ENCODE assay signal across 1 cellular context in the genomic region with DNA sequence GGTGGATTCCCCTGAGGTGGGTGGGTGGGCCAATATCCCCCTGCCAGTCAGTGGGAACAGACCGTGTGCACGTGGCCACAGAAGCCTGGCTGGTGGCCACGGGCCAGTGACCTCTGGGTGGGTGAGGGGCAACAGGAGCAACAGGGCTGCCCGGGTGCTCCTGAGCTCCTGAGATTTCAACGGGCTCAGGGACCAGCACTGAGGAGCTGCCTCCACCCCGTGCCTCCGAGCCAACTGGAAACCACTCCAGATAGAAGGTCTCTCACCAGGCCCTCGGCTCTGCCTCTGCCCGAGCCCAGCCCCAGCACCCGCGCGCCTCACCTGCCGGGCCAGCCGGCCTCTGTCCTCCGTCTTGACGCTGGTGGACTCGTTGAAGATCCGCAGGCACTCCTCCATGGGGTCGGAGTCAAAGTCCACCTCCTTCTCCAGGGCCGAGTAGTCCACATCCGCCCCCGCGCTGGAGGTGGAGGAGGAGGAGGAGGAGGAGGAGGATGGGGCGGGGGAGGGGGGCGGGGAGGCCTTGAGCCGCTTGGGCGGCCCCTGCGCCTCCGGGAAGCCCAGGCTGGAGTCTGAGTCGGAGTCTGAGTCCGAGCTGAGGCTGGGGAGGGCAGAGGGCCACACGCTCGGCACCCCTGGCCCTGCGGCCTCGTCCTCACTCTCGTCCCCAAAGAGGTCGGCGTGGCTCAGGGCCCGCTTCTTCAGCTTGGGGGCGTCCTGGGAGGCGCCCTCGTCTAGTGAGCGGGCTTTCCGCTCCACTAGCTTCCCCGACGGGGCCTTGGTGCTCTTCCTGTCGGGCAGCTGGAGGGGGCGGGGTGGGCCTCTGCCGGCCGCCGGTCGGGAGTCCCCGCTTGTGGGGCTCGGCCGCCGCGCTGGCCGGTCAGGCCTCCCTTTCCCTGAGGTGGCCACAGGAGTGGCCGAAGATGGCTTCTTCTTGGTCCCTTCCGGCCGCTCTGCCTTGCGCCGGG.
TF ChIP-seq lines count a peak whose summit lies in the region.

No MANE protein-coding gene starts in this region.

TF ChIP-seq in H1, 55 proteins besides CTCF, POLR2A, EP300 and RAD21:
- peak; percentile 34; the same call in 1 of the 2 replicates for TF ChIP-seq EGR1 (IDR thresholded peaks at IDR 0.05; ENCODE audit: borderline replicate concordance, low read depth, low read length)
- TF ChIP-seq MAX (IDR thresholded peaks at IDR 0.05) = no peak
- TF ChIP-seq TEAD4 (IDR thresholded peaks at IDR 0.05; ENCODE audit: low read depth, low read length) = no peak
- TF ChIP-seq SIX5 (IDR thresholded peaks at IDR 0.05; ENCODE audit: low read depth, low read length) = no peak
